Comparison of ENCODE assay signal across 9 cellular contexts in the genomic region with DNA sequence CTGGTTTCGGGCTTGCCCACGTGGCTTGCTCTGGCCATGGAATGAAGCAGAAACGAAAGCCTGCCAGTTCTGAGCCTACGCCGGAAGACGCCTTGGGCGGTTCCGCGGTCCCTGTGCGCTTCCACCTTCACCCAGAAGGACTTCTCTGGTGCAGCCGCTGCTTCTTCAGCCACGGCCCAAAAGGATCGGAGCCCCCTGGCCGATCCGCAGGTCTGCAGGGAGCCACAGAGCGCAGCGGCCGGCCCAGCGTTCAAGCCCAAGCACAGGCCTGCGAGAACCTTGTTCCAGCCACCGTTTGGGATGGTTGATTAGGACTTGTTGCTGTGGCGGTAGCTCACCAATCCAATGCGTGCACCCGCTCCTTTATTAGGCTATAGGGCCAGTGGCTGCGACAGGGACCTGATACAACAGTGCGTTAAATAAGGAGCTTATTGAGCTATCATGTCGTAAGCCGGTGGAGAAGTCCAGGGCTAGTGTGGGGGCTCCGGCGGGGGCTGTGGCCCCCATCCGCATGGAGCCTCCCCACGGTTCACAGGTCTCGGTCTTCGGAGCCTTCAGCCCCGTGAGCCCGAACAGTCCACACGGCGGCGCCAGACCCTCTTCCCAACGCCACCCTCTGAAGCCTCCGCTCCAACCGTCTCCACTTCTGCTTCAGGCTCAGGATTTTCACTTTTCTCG. TPM values are rescaled to one million over a fixed set of nuclear protein-coding genes. Genes with fewer than 3 reads are reported as not detected.
DNase-seq lines count a peak whose midpoint lies in the region; ATAC-seq, FAIRE-seq and TF ChIP-seq lines count a peak whose summit lies in the region.
"Had no signal": no experiment of that assay in that cellular context is flagged by ENCODE, and none has a peak within 500 bp of the region (broad histone marks: within the 10 kb centered on the region; RNA-seq: fewer than 3 reads in every experiment).

No MANE protein-coding gene starts in this region.

- H3K27me3 Mint-ChIP-seq in T-helper 17 cell, result no peaks in the 10 kb centered on the region

- whole genome bisulfite sequencing in right lobe of liver (ENCODE audit: insufficient coverage, low coverage, low lambda C conversion rate, missing lambda C conversion rate), result 21% methylated on average over 15 of the region's 43 CpGs

- TF ChIP-seq POLR2A in right lobe of liver (IDR thresholded peaks at IDR 0.05) (no peak), GM12891 (IDR thresholded peaks at IDR 0.05; ENCODE audit: low read depth, low read length) (no peak)

- H3K36me3 Mint-ChIP-seq in T-helper 17 cell (ENCODE audit: low read depth), result no peaks in the 10 kb centered on the region

- H3K4me3 ChIP-seq in cardiac fibroblast (replicated peaks in 1 of 2; ENCODE audit: low read depth in 2 of 2, low read length in 2 of 2) (peak overlapping the region in 1 of 2 donors; percentile 0), right lobe of liver (peak overlapping the region; percentile 12 to 37 (median 16))

- peaks cover 7% of the 10 kb centered on the region for H3K4me1 Mint-ChIP-seq in T-helper 17 cell

- H3K27ac ChIP-seq in right lobe of liver, result no peak overlapping the region

- DNase-seq in T-helper 17 cell (peak; percentile 25 to 34 (median 27)), cardiac fibroblast (ENCODE audit: low read depth in 2 of 2) (peak; percentile 43 to 44), right lobe of liver (peak in 1 of 3 donors; percentile 57), GM12891 (ENCODE audit: insufficient read length, low spot score) (no peak), cortex of kidney (lab: John Stamatoyannopoulos, UW) (no peak)
- peak; percentile 49 for DNase-seq in stimulated activated naive CD4-positive, alpha-beta T cell treated with Interleukin-2 at 50 U/mL for 16 hours (lab: John Stamatoyannopoulos, UW)

- peak; percentile 73 for ATAC-seq in GM18907 (IDR thresholded peaks at IDR 0.05; ENCODE audit: unreplicated experiment)
- peak; percentile 89 for ATAC-seq in T-helper 17 cell
- ATAC-seq in right lobe of liver, result peak; percentile 75 to 85 (median 80)
- no peak for ATAC-seq in GM18858 (IDR thresholded peaks at IDR 0.05; ENCODE audit: unreplicated experiment)

- intact Hi-C loops in right lobe of liver (cut with DNase I), result no loop called here

- peak overlapping the region; percentile 88 for H3K4me3 Mint-ChIP-seq in T-helper 17 cell

- H3K27me3 ChIP-seq in right lobe of liver, result no peaks in the 10 kb centered on the region

- TF ChIP-seq CTCF in cardiac fibroblast (IDR thresholded peaks at IDR 0.05; ENCODE audit: low read depth, low read length) (peak; percentile 71), right lobe of liver (IDR thresholded peaks at IDR 0.05) (peak; percentile 18 to 54 (median 52))

- FAIRE-seq in GM12891 (lab: Jason Lieb, UNC), result no peak

- no peaks in the 10 kb centered on the region for H3K36me3 ChIP-seq in right lobe of liver

- H3K9me3 ChIP-seq in T-helper 17 cell (ENCODE audit: control insufficient read depth, low read length, poor library complexity, severe bottlenecking) (no peaks in the 10 kb centered on the region), right lobe of liver (no peaks in the 10 kb centered on the region)

- peak overlapping the region; percentile 75 for H3K27ac Mint-ChIP-seq in T-helper 17 cell

- H3K4me1 ChIP-seq in right lobe of liver, result no peaks in the 10 kb centered on the region

TF ChIP-seq in GM12891, 5 proteins besides CTCF, POLR2A, EP300 and RAD21:
- TF ChIP-seq SPI1 (IDR thresholded peaks at IDR 0.05; ENCODE audit: low read depth, low read length) (no peak), TAF1 (IDR thresholded peaks at IDR 0.05; ENCODE audit: low read depth, low read length) (no peak), POLR2AphosphoS5 (IDR thresholded peaks at IDR 0.05; ENCODE audit: low read depth, low read length) (no peak), PAX5 (IDR thresholded peaks at IDR 0.05; ENCODE audit: insufficient read depth, low read length, severe bottlenecking) (no peak), POU2F2 (IDR thresholded peaks at IDR 0.05; ENCODE audit: low read depth, low read length) (no peak)

RNA-seq across cellular contexts. Expression of gene MPP2, which starts 10.2 kb away (rescaled TPM):
- 1 to 10 TPM; 1.5 to 2.2 TPM for total RNA-seq in T-helper 17 cell
- 1 to 10 TPM in 1 of 6 experiments, under 1 TPM in 2, not detected in 3; 0.13 to 1.2 (median 0.18) TPM for total RNA-seq in right lobe of liver
- polyA plus RNA-seq in GM12891 (2012; ENCODE audit: low read depth, missing spikeins), result 0.04 TPM

RNA-seq across cellular contexts. Expression of gene PPY, which starts 24.8 kb away (rescaled TPM):
- total RNA-seq in T-helper 17 cell, result not detected
- total RNA-seq in right lobe of liver, result not detected
- polyA plus RNA-seq in GM12891 (2012; ENCODE audit: low read depth, missing spikeins), result not detected
- total RNA-seq: SK-MEL-5 had no signal

RNA-seq across cellular contexts. Expression of gene PYY, which starts 36.3 kb away (rescaled TPM):
- not detected for total RNA-seq in T-helper 17 cell
- not detected for total RNA-seq in right lobe of liver
- polyA plus RNA-seq in GM12891 (2012; ENCODE audit: low read depth, missing spikeins), result 0.21 TPM
- total RNA-seq: SK-MEL-5 had no signal

Comparison
In these comparisons a context has a peak if more than half of its experiments do, and no peak if none do; other contexts are left out.
1. DNase-seq: peak in T-helper 17 cell (3 of 3), cardiac fibroblast (2 of 2) and stimulated activated naive CD4-positive, alpha-beta T cell treated with Interleukin-2 at 50 U/mL for 16 hours (single experiment); none in GM12891 (single experiment) and cortex of kidney (single experiment).